In genomic region chr12:12510141-12510540, GRCh38 we compare ENCODE assay signal across 16 cellular contexts. TPM values are rescaled to one million over a fixed set of nuclear protein-coding genes. Genes with fewer than 3 reads are reported as not detected.
DNase-seq lines count a peak whose midpoint lies in the region; TF ChIP-seq lines count a peak whose summit lies in the region.
"Had no signal": no experiment of that assay in that cellular context is flagged by ENCODE, and none has a peak within 500 bp of the region (broad histone marks: within the 10 kb centered on the region; RNA-seq: fewer than 3 reads in every experiment).

No MANE protein-coding gene starts in this region.

- H3K36me3 ChIP-seq in colonic mucosa = no peaks in the 10 kb centered on the region
- H3K36me3 ChIP-seq: left lung, tibial artery had no signal

- no peak overlapping the region for H3K27ac ChIP-seq in colonic mucosa
- H3K27ac ChIP-seq: tibial artery had no signal

- H3K4me1 ChIP-seq in colonic mucosa = no peaks in the 10 kb centered on the region

- H3K9me3 ChIP-seq in colonic mucosa = no peaks in the 10 kb centered on the region
- H3K9me3 ChIP-seq: left lung, tibial artery had no signal

- H3K27me3 ChIP-seq in colonic mucosa = no peaks in the 10 kb centered on the region
- H3K27me3 ChIP-seq: left lung, tibial artery had no signal

- no peak overlapping the region for H3K9ac ChIP-seq in colonic mucosa (ENCODE audit: low read depth in 2 of 2, low read length in 2 of 2)

- intact Hi-C loops in colonic mucosa (cut with DNase I) = no loop called here

- DNase-seq in EL = peak; percentile 79
- DNase-seq in RPMI7951 (ENCODE audit: low read depth) = peak; percentile 56
- DNase-seq in epithelial cell of proximal tubule (ENCODE audit: low read depth) = peak; percentile 43
- peak; percentile 84 for DNase-seq in renal cortical epithelial cell (ENCODE audit: low read depth)
- DNase-seq in hippocampal formation (lab: John Stamatoyannopoulos, UW) = no peak
- DNase-seq in amygdala (lab: John Stamatoyannopoulos, UW) = no peak
- no peak for DNase-seq in occipital lobe (lab: John Stamatoyannopoulos, UW)
- DNase-seq in colonic mucosa = no peak
- DNase-seq: activated naive CD4-positive, alpha-beta T cell treated with Interleukin-2 at 50 U/mL for 16 hours; DMS53; glutamatergic neuron; left lung; MM.1S; NCI-H2171; T-helper 1 cell; tibial artery had no signal

- no peak overlapping the region for H3K4me3 ChIP-seq in epithelial cell of proximal tubule (ENCODE audit: low read depth, low read length)
- H3K4me3 ChIP-seq in colonic mucosa = no peak overlapping the region
- H3K4me3 ChIP-seq: left lung, tibial artery had no signal

- TF ChIP-seq CTCF in epithelial cell of proximal tubule (conservative IDR thresholded peaks at IDR 0.05; ENCODE audit: low read depth, low read length) (no peak), colonic mucosa (IDR thresholded peaks at IDR 0.05) (no peak)

RNA-seq across cellular contexts. Expression of gene DUSP16, which starts 52.5 kb away (rescaled TPM):
- total RNA-seq in RPMI7951 (2014; rRNA removed; shearing (Covaris generic)) = 6.0 and 7.9 TPM in 2 replicates
- total RNA-seq in epithelial cell of proximal tubule = 14.8 and 19.3 TPM in 2 replicates
- total RNA-seq in renal cortical epithelial cell = 22.4 and 24.7 TPM in 2 replicates
- 10.0 TPM for total RNA-seq in occipital lobe
- 10 to 100 TPM; 47.5 to 60.2 TPM for total RNA-seq in colonic mucosa

Comparison
In these comparisons a context has a peak if more than half of its experiments do, and no peak if none do; other contexts are left out.
1. DNase-seq: peak in EL (single experiment), RPMI7951 (single experiment), epithelial cell of proximal tubule (single experiment) and renal cortical epithelial cell (single experiment); none in hippocampal formation (0 of 2), amygdala (0 of 56), occipital lobe (single experiment) and colonic mucosa (single experiment).